Comparison of ENCODE assay signal across 17 cellular contexts in the genomic region with DNA sequence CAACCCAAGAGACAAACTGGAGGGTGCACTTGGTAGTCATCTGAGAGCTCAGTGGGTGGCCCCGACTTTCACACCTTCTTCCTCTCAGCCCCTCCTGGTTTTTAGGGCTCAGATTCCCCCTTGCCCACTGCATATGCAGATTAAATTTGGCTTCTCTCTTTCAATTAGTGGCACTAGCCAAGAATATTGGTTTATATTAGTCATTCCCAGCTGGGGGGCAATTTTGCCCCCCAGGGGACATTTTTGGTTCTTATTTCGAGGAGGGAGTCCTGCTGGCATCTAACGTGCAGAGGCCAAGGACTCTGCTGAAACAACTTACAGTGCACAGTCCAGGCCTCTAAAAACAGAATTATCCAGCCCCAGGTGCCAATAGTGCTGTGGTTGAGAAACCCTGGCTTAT.
"Had no signal": no experiment of that assay in that cellular context is flagged by ENCODE, and none has a peak within 500 bp of the region (broad histone marks: within the 10 kb centered on the region; RNA-seq: fewer than 3 reads in every experiment).

No MANE protein-coding gene starts in this region.

- H3K27me3 ChIP-seq: adrenal gland, body of pancreas, ovary had no signal

- H3K4me1 ChIP-seq: adrenal gland, body of pancreas had no signal

- H3K27ac ChIP-seq: adrenal gland, body of pancreas, heart left ventricle, ovary, WERI-Rb-1 had no signal

- DNase-seq: activated CD4-positive, alpha-beta T cell treated with anti-CD3 and anti-CD28 coated beads for 4 hours; activated CD8-positive, alpha-beta memory T cell treated with anti-CD3 and anti-CD28 coated beads, Interleukin-2, amount 50 U/mL, for 4 hours; activated CD8-positive, alpha-beta T cell treated with anti-CD3 and anti-CD28 coated beads for 36 hours; activated naive CD4-positive, alpha-beta T cell; adrenal gland; islet precursor cell; mammary epithelial cell; ovary; stimulated activated CD4-positive, alpha-beta T cell treated with anti-CD3 and anti-CD28 coated beads, Interleukin-12 subunit alpha, Interleukin-12 subunit beta, amount 100 ng/mL, for 4 hours; stimulated activated CD4-positive, alpha-beta T cell treated with anti-CD3 and anti-CD28 coated beads, Interleukin-2, amount 100 ng/mL, for 48 hours; stimulated activated naive CD8-positive, alpha-beta T cell treated with anti-CD3 and anti-CD28 coated beads, Interleukin-15, amount 100 ng/mL, for 72 hours; T1000; WERI-Rb-1 had no signal

- H3K9me3 ChIP-seq: adrenal gland, body of pancreas, ovary had no signal

- H3K36me3 ChIP-seq: adrenal gland, heart left ventricle, ovary, WERI-Rb-1 had no signal

- H3K27ac Mint-ChIP-seq: activated CD8-positive, alpha-beta T cell treated with anti-CD3 and anti-CD28 coated beads for 36 hours had no signal

- ATAC-seq: activated CD8-positive, alpha-beta T cell treated with anti-CD3 and anti-CD28 coated beads for 36 hours; body of pancreas; left lobe of liver had no signal

- H3K4me3 ChIP-seq: adrenal gland, body of pancreas, heart left ventricle, ovary had no signal

- H3K4me3 Mint-ChIP-seq: activated CD8-positive, alpha-beta T cell treated with anti-CD3 and anti-CD28 coated beads for 36 hours; nephron had no signal
